Comparison of ENCODE assay signal across 24 cellular contexts in genomic region chr22:39814899-39815298, GRCh38.
DNase-seq lines count a peak whose midpoint lies in the region; ATAC-seq and TF ChIP-seq lines count a peak whose summit lies in the region.
"Had no signal": no experiment of that assay in that cellular context is flagged by ENCODE, and none has a peak within 500 bp of the region (broad histone marks: within the 10 kb centered on the region; RNA-seq: fewer than 3 reads in every experiment).

No MANE protein-coding gene starts in this region.

- no peaks in the 10 kb centered on the region for H3K79me1 ChIP-seq in IMR-90 (ENCODE audit: low read depth in 1 of 2, low read length in 2 of 2)

- no peak overlapping the region for H3K4ac ChIP-seq in IMR-90 (ENCODE audit: low read depth, low read length)

- H3K18ac ChIP-seq in IMR-90 (ENCODE audit: low read depth, low read length): no peak overlapping the region

- no peak overlapping the region for H3K27ac ChIP-seq in IMR-90 (ENCODE audit: insufficient read depth, low read length)
- H3K27ac ChIP-seq: ovary had no signal

- TF ChIP-seq POLR2A in IMR-90 (IDR thresholded peaks at IDR 0.05; ENCODE audit: low read depth, low read length) (no peak), erythroblast (IDR thresholded peaks at IDR 0.05; ENCODE audit: low read length) (no peak)

- H4K20me1 ChIP-seq in IMR-90 (ENCODE audit: insufficient read depth, low read length): no peaks in the 10 kb centered on the region

- no peak overlapping the region for H2AK9ac ChIP-seq in IMR-90 (replicated peaks; ENCODE audit: low read depth, low read length, poor library complexity)

- no TSS peak for BruUV-seq in IMR-90 (replicated peaks; lab: Mats Ljungman, UMichigan)

- no peaks in the 10 kb centered on the region for H3K9me1 ChIP-seq in IMR-90 (ENCODE audit: insufficient read depth, low read length)

- dilution Hi-C loops in IMR-90 (cut with HindIII; ENCODE audit: low sequenced_read_pairs, unreplicated experiment): no loop called here

- TF ChIP-seq RAD21 in IMR-90 (IDR thresholded peaks at IDR 0.05; ENCODE audit: low read length): no peak

- H2BK5ac ChIP-seq in IMR-90 (ENCODE audit: low read depth, low read length, poor library complexity, severe bottlenecking): no peak overlapping the region

- peak; percentile 18 for DNase-seq in IMR-90
- peak; percentile 52 for DNase-seq in RKO (ENCODE audit: low spot score)
- DNase-seq in epithelial cell of esophagus (ENCODE audit: low read depth): peak; percentile 59
- no peak for DNase-seq in G401 (ENCODE audit: low spot score)
- DNase-seq in erythroblast (lab: John Stamatoyannopoulos, UW): no peak
- no peak for DNase-seq in SIG-M5 treated with dmso at 0.1 percent for 504 hours (lab: John Stamatoyannopoulos, UW; ENCODE audit: unreplicated experiment)
- no peak for DNase-seq in NCI-H1092 (lab: John Stamatoyannopoulos, UW)
- DNase-seq: activated CD4-positive, alpha-beta T cell treated with anti-CD3 and anti-CD28 coated beads for 48 hours; activated effector memory CD4-positive, alpha-beta T cell treated with anti-CD3 and anti-CD28 coated beads, Interleukin-2, amount 50 U/mL, for 16 hours; amniotic stem cell; COR-L47; H7; hippocampal formation; MM.1S; naive thymus-derived CD4-positive, alpha-beta T cell; NCI-H2029 treated with DMSO at 0.1 percent for 48 hours; NCI-H446; NK-92 treated with Interleukin-12 subunit alpha and Interleukin-12 subunit beta, amount 100 ng/mL, for 24 hours; ovary; SHP77; stimulated activated CD4-positive, alpha-beta T cell treated with anti-CD3 and anti-CD28 coated beads, Interleukin-1b, Interleukin-23, amount 100 ng/mL, for 48 hours; stimulated activated naive CD8-positive, alpha-beta T cell treated with anti-CD3 and anti-CD28 coated beads, Interleukin-15, amount 100 ng/mL, for 72 hours; T-cell had no signal

- POLR2A ChIA-PET in IMR-90 (lab: Charles Lee; ENCODE audit: unreplicated experiment): no interaction called here

- intact Hi-C loops in IMR-90 (cut with micrococcal nuclease): no loop called here

- WGBS in IMR-90 (ENCODE audit: extremely low coverage in 2 of 2, insufficient read length in 1 of 2), 2 experiments: no CpG with 5 or more reads among the region's 4 CpGs

- H3K23ac ChIP-seq in IMR-90 (ENCODE audit: low read depth, low read length): no peak overlapping the region

- ATAC-seq in IMR-90 (ENCODE audit: low read depth): no peak
- ATAC-seq: HepG2; naive thymus-derived CD4-positive, alpha-beta T cell; stimulated activated naive CD8-positive, alpha-beta T cell treated with anti-CD3 and anti-CD28 coated beads, Interleukin-15, amount 100 ng/mL, for 72 hours; T-cell had no signal

- no peak overlapping the region for H3K14ac ChIP-seq in IMR-90 (replicated peaks; ENCODE audit: low read depth, low read length)

- no peak overlapping the region for H4K91ac ChIP-seq in IMR-90 (ENCODE audit: insufficient read depth, low read depth, low read length)

- H3K36me3 ChIP-seq in IMR-90 (ENCODE audit: control insufficient read depth, insufficient read depth, low read length): no peaks in the 10 kb centered on the region
- H3K36me3 ChIP-seq: ovary had no signal

- H2AFZ ChIP-seq in IMR-90 (replicated peaks; ENCODE audit: low read length, poor library complexity): no peak overlapping the region

- no peak overlapping the region for H2BK120ac ChIP-seq in IMR-90 (ENCODE audit: low read depth, low read length)

- no peaks in the 10 kb centered on the region for H3K9me3 ChIP-seq in IMR-90 (ENCODE audit: control insufficient read depth, insufficient read depth, low read length)
- H3K9me3 ChIP-seq: ovary had no signal

- no peak overlapping the region for H2AK5ac ChIP-seq in IMR-90 (ENCODE audit: low read depth, low read length)

- TF ChIP-seq CTCF in IMR-90 (conservative IDR thresholded peaks at IDR 0.05; ENCODE audit: low read depth, low read length): no peak
- no peak for TF ChIP-seq CTCF in epithelial cell of esophagus (IDR thresholded peaks at IDR 0.05; ENCODE audit: insufficient read depth, low read depth, low read length, missing control alignments)

- in situ Hi-C loops in IMR-90 (cut with MboI; ENCODE audit: low sequenced_read_pairs): no loop called here
- in situ Hi-C loops in G401 (cut with HindIII; ENCODE audit: low sequenced_read_pairs): no loop called here

- no peak overlapping the region for H2BK20ac ChIP-seq in IMR-90 (ENCODE audit: low read depth, low read length)

- no peak overlapping the region for H4K5ac ChIP-seq in IMR-90 (ENCODE audit: low read depth, low read length)

- H4K8ac ChIP-seq in IMR-90 (ENCODE audit: low read depth in 2 of 2, low read length in 2 of 2): no peak overlapping the region

- no peak overlapping the region for H3K4me2 ChIP-seq in IMR-90 (ENCODE audit: low read depth, low read length)

- H3K4me3 ChIP-seq in IMR-90 (ENCODE audit: insufficient read depth, low read depth, low read length): no peak overlapping the region
- no peak overlapping the region for H3K4me3 ChIP-seq in epithelial cell of esophagus (ENCODE audit: low read length)
- H3K4me3 ChIP-seq: ovary had no signal

- CTCF ChIA-PET in IMR-90 (lab: Yijun Ruan, JAX): no interaction called here

- no peak overlapping the region for H2BK15ac ChIP-seq in IMR-90 (ENCODE audit: low read depth, low read length)

- H3K9ac ChIP-seq in IMR-90 (ENCODE audit: low read depth, low read length): no peak overlapping the region

- no peak overlapping the region for H3K56ac ChIP-seq in IMR-90 (ENCODE audit: extremely low read depth, insufficient read depth, low read length)

- peaks cover 19% of the 10 kb centered on the region for H3K27me3 ChIP-seq in IMR-90 (ENCODE audit: control insufficient read depth, insufficient read depth, low read length)
- H3K27me3 ChIP-seq: ovary had no signal

- peaks cover 5% of the 10 kb centered on the region; the same call in 1 of the 2 replicates for H3K4me1 ChIP-seq in IMR-90 (ENCODE audit: control insufficient read depth, insufficient read depth, low read length)

TF ChIP-seq in IMR-90, 13 proteins besides CTCF, POLR2A, EP300 and RAD21:
- TF ChIP-seq FOS (IDR thresholded peaks at IDR 0.05; ENCODE audit: low read depth, low read length) (no peak), ELK1 (IDR thresholded peaks at IDR 0.05; ENCODE audit: borderline replicate concordance, low read depth, low read length) (no peak), NFE2L2 (IDR thresholded peaks at IDR 0.05; ENCODE audit: low read depth, low read length) (no peak), MAZ (IDR thresholded peaks at IDR 0.05; ENCODE audit: borderline replicate concordance, low read depth, low read length) (no peak)
TF ChIP-seq in IMR-90: peak in this region for 0.

Comparison
In these comparisons a context has a peak if more than half of its experiments do, and no peak if none do; other contexts are left out.
1. DNase-seq: peak in IMR-90 (single experiment), RKO (single experiment) and epithelial cell of esophagus (single experiment); none in G401 (single experiment), erythroblast (0 of 2), SIG-M5 treated with dmso at 0.1 percent for 504 hours (single experiment) and NCI-H1092 (single experiment).